Comparison of ENCODE assay signal across 19 cellular contexts in genomic region chr10:17101257-17101909, GRCh38. TPM values are rescaled to one million over a fixed set of nuclear protein-coding genes. Genes with fewer than 3 reads are reported as not detected.
A peak's percentile ranks its signal among the peaks of the same experiment; 100 is the strongest.
DNase-seq lines count a peak whose midpoint lies in the region; ATAC-seq and TF ChIP-seq lines count a peak whose summit lies in the region.
"Had no signal": no experiment of that assay in that cellular context is flagged by ENCODE, and none has a peak within 500 bp of the region (broad histone marks: within the 10 kb centered on the region; RNA-seq: fewer than 3 reads in every experiment).

No MANE protein-coding gene starts in this region.

- intact Hi-C loops in ascending aorta (cut with DNase I) = no loop called here
- intact Hi-C loops in spleen (cut with DNase I; ENCODE audit: low total_unique reads) = no loop called here

- H3K27me3 ChIP-seq in ascending aorta (no peaks in the 10 kb centered on the region), spleen (replicated peaks in 1 of 7) (no peaks in the 10 kb centered on the region), tibial nerve (no peaks in the 10 kb centered on the region), Karpas-422 (ENCODE audit: low read length) (no peaks in the 10 kb centered on the region), gastroesophageal sphincter (no peaks in the 10 kb centered on the region)

- H3K9me3 ChIP-seq in ascending aorta (no peaks in the 10 kb centered on the region), spleen (no peaks in the 10 kb centered on the region), tibial nerve (no peaks in the 10 kb centered on the region), Karpas-422 (ENCODE audit: low read length) (no peaks in the 10 kb centered on the region), gastroesophageal sphincter (no peaks in the 10 kb centered on the region)
- H3K9me3 ChIP-seq: prostate gland had no signal

- no peak overlapping the region for H3K4me2 ChIP-seq in Karpas-422 (ENCODE audit: low read depth, low read length, poor library complexity, severe bottlenecking)

- WGBS in spleen, 5 donors = 70 to 89% (median 78%) methylated on average over 7 of the region's 7 CpGs
- WGBS in tibial nerve, 2 donors = 72 to 76% methylated on average over 7 of the region's 7 CpGs
- 71 to 89% methylated on average over 4 to 7 of the region's 7 CpGs for WGBS in gastroesophageal sphincter (ENCODE audit: low coverage in 1 of 2), 2 donors

- peak; percentile 97 for ATAC-seq in left lobe of liver
- ATAC-seq in gastroesophageal sphincter = no peak
- ATAC-seq: CD8-positive, alpha-beta T cell; esophagus mucosa; left ventricle myocardium superior had no signal

- H3K36me3 ChIP-seq in ascending aorta = no peaks in the 10 kb centered on the region
- no peaks in the 10 kb centered on the region for H3K36me3 ChIP-seq in spleen
- H3K36me3 ChIP-seq in tibial nerve = no peaks in the 10 kb centered on the region
- H3K36me3 ChIP-seq in Karpas-422 (ENCODE audit: insufficient read depth, low read length) = no peaks in the 10 kb centered on the region
- H3K36me3 ChIP-seq in gastroesophageal sphincter = no peaks in the 10 kb centered on the region
- H3K36me3 ChIP-seq: prostate gland had no signal

- TF ChIP-seq CTCF in ascending aorta (IDR thresholded peaks at IDR 0.05) = no peak
- TF ChIP-seq CTCF in spleen (IDR thresholded peaks at IDR 0.05 in 8 of 11, conservative IDR thresholded peaks at IDR 0.05 in 3 of 11) = no peak
- no peak for TF ChIP-seq CTCF in tibial nerve (IDR thresholded peaks at IDR 0.05)
- TF ChIP-seq CTCF in gastroesophageal sphincter (IDR thresholded peaks at IDR 0.05) = no peak

- peak; percentile 64 for DNase-seq in HT-29 (ENCODE audit: low spot score)
- no peak for DNase-seq in ascending aorta (ENCODE audit: low spot score in 2 of 2)
- no peak for DNase-seq in left lobe of liver (ENCODE audit: low spot score)
- DNase-seq in spleen = no peak
- no peak for DNase-seq in tibial nerve (ENCODE audit: low spot score in 2 of 2)
- no peak for DNase-seq in Karpas-422
- DNase-seq in H4 (ENCODE audit: low spot score) = no peak
- DNase-seq: activated CD4-positive, alpha-beta T cell treated with anti-CD3 and anti-CD28 coated beads, Interleukin-2, amount 50 U/mL, for 1 hour; CD8-positive, alpha-beta T cell; DND-41; effector CD8-positive, alpha-beta T cell; left ventricle myocardium superior; NCI-H1105 treated with DMSO at 0.1 percent for 48 hours; NCI-H446 treated with DMSO at 0.1 percent for 48 hours; stimulated activated CD4-positive, alpha-beta T cell treated with anti-CD3 and anti-CD28 coated beads, Interleukin-2, amount 100 ng/mL, for 48 hours; stimulated activated naive CD4-positive, alpha-beta T cell treated with Interleukin-2 at 50 U/mL for 16 hours had no signal

- no peaks in the 10 kb centered on the region for H3K9me2 ChIP-seq in Karpas-422 (replicated peaks; ENCODE audit: insufficient read depth, low read length)

- H2AFZ ChIP-seq in Karpas-422 (ENCODE audit: low read length) = no peak overlapping the region

- no peak for TF ChIP-seq EP300 in tibial nerve (IDR thresholded peaks at IDR 0.05)
- no peak for TF ChIP-seq EP300 in gastroesophageal sphincter (IDR thresholded peaks at IDR 0.05)

- H3K4me3 ChIP-seq in ascending aorta (no peak overlapping the region), spleen (no peak overlapping the region), tibial nerve (no peak overlapping the region), Karpas-422 (ENCODE audit: low read length) (no peak overlapping the region), gastroesophageal sphincter (no peak overlapping the region)
- H3K4me3 ChIP-seq: prostate gland had no signal

- no peak overlapping the region for H3K9ac ChIP-seq in Karpas-422 (ENCODE audit: low read length)

- TF ChIP-seq POLR2A in spleen (IDR thresholded peaks at IDR 0.05) = no peak
- TF ChIP-seq POLR2A in tibial nerve (IDR thresholded peaks at IDR 0.05) = no peak
- no peak for TF ChIP-seq POLR2A in gastroesophageal sphincter (IDR thresholded peaks at IDR 0.05)

- H4K20me1 ChIP-seq in Karpas-422 (ENCODE audit: insufficient read depth, low read depth, low read length) = no peaks in the 10 kb centered on the region

- peaks cover 0 to 8% of the 10 kb centered on the region in 2 donors for H3K4me1 ChIP-seq in ascending aorta
- peaks cover 0 to 5% (median 0%) of the 10 kb centered on the region in 6 donors for H3K4me1 ChIP-seq in spleen
- peaks cover 0 to 8% (median 0%) of the 10 kb centered on the region in 4 donors for H3K4me1 ChIP-seq in tibial nerve
- H3K4me1 ChIP-seq in Karpas-422 (ENCODE audit: low read length) = no peaks in the 10 kb centered on the region
- H3K4me1 ChIP-seq in gastroesophageal sphincter = peaks cover 0 to 3% (median 0%) of the 10 kb centered on the region in 3 donors
- H3K4me1 ChIP-seq: prostate gland had no signal

- H3K27ac ChIP-seq in ascending aorta (peak overlapping the region; percentile 14 to 46), spleen (peak overlapping the region in 7 of 8 donors; percentile 10 to 65 (median 47)), tibial nerve (peak overlapping the region in 1 of 4 donors; percentile 2), Karpas-422 (ENCODE audit: low read length) (no peak overlapping the region), gastroesophageal sphincter (no peak overlapping the region)
- H3K27ac ChIP-seq: prostate gland had no signal

- H3K79me2 ChIP-seq in Karpas-422 (ENCODE audit: low read length) = no peaks in the 10 kb centered on the region

RNA-seq across cellular contexts. Expression of gene CUBN, which starts 28.2 kb away (rescaled TPM):
- under 0.01 TPM in 1 of 2 replicates, not detected in the other for total RNA-seq in HT-29 (2014; rRNA removed; shearing (Covaris generic))
- total RNA-seq in ascending aorta (6.8 TPM), left lobe of liver (0.25 TPM), spleen (10 to 100 TPM in 1 of 7 donors, 1 to 10 TPM in 6; 2.9 to 12.1 (median 6.0) TPM), tibial nerve (10 to 100 TPM in 3 of 4 donors, 1 to 10 TPM in 1; 9.2 to 38.9 (median 25.4) TPM), gastroesophageal sphincter (1 to 10 TPM in 3 of 4 donors, under 1 TPM in 1; 0.37 to 2.8 (median 1.6) TPM)
- polyA plus RNA-seq in spleen = under 1 TPM; 0.24 to 0.61 (median 0.35) TPM
- total RNA-seq in Karpas-422 (2014; rRNA removed; shearing (Covaris generic); ENCODE audit: low replicate concordance) = 0.18 TPM in 1 of 2 replicates, not detected in the other
- 0.06 and 0.14 TPM in 2 replicates for total RNA-seq in H4 (2014; rRNA removed; shearing (Covaris generic))

Comparison
In these comparisons a context has a peak if more than half of its experiments do, and no peak if none do; other contexts are left out.
1. H3K27ac ChIP-seq: peak in ascending aorta (2 of 2) and spleen (7 of 8); none in Karpas-422 (single experiment) and gastroesophageal sphincter (0 of 4).